8 cellular contexts compared by ENCODE assay signal in genomic region chr6:33533163-33533869, GRCh38. TPM values are rescaled to one million over a fixed set of nuclear protein-coding genes. Genes with fewer than 3 reads are reported as not detected.
DNase-seq lines count a peak whose midpoint lies in the region; ATAC-seq and TF ChIP-seq lines count a peak whose summit lies in the region.
"Not testable (repeated sequence)": the region's sequence is repeated elsewhere in the genome, so short reads cannot be mapped to it uniquely, and the experiment has no call there.

No MANE protein-coding gene starts in this region.

- TF ChIP-seq CTCF in CD4-positive, alpha-beta T cell (IDR thresholded peaks at IDR 0.05); natural killer cell (IDR thresholded peaks at IDR 0.05): not testable (repeated sequence)

- H3K4me3 Mint-ChIP-seq in CD4-positive, alpha-beta T cell = peak overlapping the region; percentile 83
- H3K4me3 Mint-ChIP-seq in T-helper 2 cell treated with Interferon-gamma antibody and Interleukin-4, amounts not matched to agents 5 μg/mL and 100 μg/mL, for 36 hours = peak overlapping the region; percentile 77
- H3K4me3 Mint-ChIP-seq in activated CD4-positive, alpha-beta memory T cell treated with anti-CD3 and anti-CD28 coated beads for 36 hours = peak overlapping the region; percentile 79
- H3K4me3 Mint-ChIP-seq in activated T-cell treated with anti-CD3 and anti-CD28 coated beads, Interleukin-2, amount 50 U/mL, for 4 hours = peak overlapping the region; percentile 72
- peak overlapping the region; percentile 83 for H3K4me3 Mint-ChIP-seq in natural killer cell

- CTCF ChIA-PET in CD4-positive, alpha-beta T cell (lab: Charles Lee) = interaction anchor here (0.9 to 1.5 kb wide), 2 partner anchors 38 to 46 kb away, joined by 3 to 5 read pairs; partner anchors contain the start of gene BAK1
- CTCF ChIA-PET in activated CD4-positive, alpha-beta memory T cell treated with anti-CD3 and anti-CD28 coated beads for 36 hours (lab: Charles Lee) = interaction anchor here (1.1 to 1.7 kb wide), 3 partner anchors 15 to 46 kb away, joined by 3 to 5 read pairs (median 3); partner anchors contain the start of gene BAK1

- ATAC-seq in CD4-positive, alpha-beta T cell (ENCODE audit: poor library complexity) = peak; percentile 81
- ATAC-seq in activated T-cell treated with anti-CD3 and anti-CD28 coated beads, Interleukin-2, amount 50 U/mL, for 4 hours = peak; percentile 84 to 90
- ATAC-seq in activated naive CD4-positive, alpha-beta T cell treated with anti-CD3 and anti-CD28 coated beads, Interleukin-2, amount 50 U/mL, for 72 hours = peak; percentile 88 to 90
- peak; percentile 69 to 82 (median 79) for ATAC-seq in natural killer cell

- peak; percentile 31 to 76 (median 50) for DNase-seq in CD4-positive, alpha-beta T cell
- DNase-seq in T-helper 2 cell treated with Interferon-gamma antibody and Interleukin-4, amounts not matched to agents 5 μg/mL and 100 μg/mL, for 36 hours (ENCODE audit: low spot score) = peak; percentile 50
- DNase-seq in activated CD4-positive, alpha-beta memory T cell treated with anti-CD3 and anti-CD28 coated beads for 36 hours = peak; percentile 79
- DNase-seq in activated T-cell treated with anti-CD3 and anti-CD28 coated beads, Interleukin-2, amount 50 U/mL, for 4 hours = peak; percentile 33
- DNase-seq in activated naive CD4-positive, alpha-beta T cell treated with anti-CD3 and anti-CD28 coated beads, Interleukin-2, amount 50 U/mL, for 72 hours (ENCODE audit: low spot score in 2 of 2) = peak; percentile 59 to 73
- peak; percentile 38 for DNase-seq in natural killer cell
- peak; percentile 42 for DNase-seq in stimulated activated CD4-positive, alpha-beta T cell treated with anti-CD3 and anti-CD28 coated beads, Interleukin-4, amount 100 ng/mL, for 1 hour
- DNase-seq in stimulated activated CD8-positive, alpha-beta memory T cell treated with anti-CD3 and anti-CD28 coated beads, Interleukin-4, amount 100 ng/mL, for 4 hours (ENCODE audit: low read depth in 2 of 2, low spot score in 1 of 2) = peak; percentile 24 to 27

- H3K27ac ChIP-seq in CD4-positive, alpha-beta T cell (ENCODE audit: low read depth, low read length) = not testable (repeated sequence)

- H3K27me3 Mint-ChIP-seq in CD4-positive, alpha-beta T cell; T-helper 2 cell treated with Interferon-gamma antibody and Interleukin-4, amounts not matched to agents 5 μg/mL and 100 μg/mL, for 36 hours (ENCODE audit: low read depth); activated CD4-positive, alpha-beta memory T cell treated with anti-CD3 and anti-CD28 coated beads for 36 hours; activated T-cell treated with anti-CD3 and anti-CD28 coated beads, Interleukin-2, amount 50 U/mL, for 4 hours (ENCODE audit: low read depth); natural killer cell (ENCODE audit: low read depth in 2 of 2): not testable (repeated sequence)

- not testable (repeated sequence) for H3K36me3 Mint-ChIP-seq in CD4-positive, alpha-beta T cell (ENCODE audit: low read depth); T-helper 2 cell treated with Interferon-gamma antibody and Interleukin-4, amounts not matched to agents 5 μg/mL and 100 μg/mL, for 36 hours (ENCODE audit: low read depth); activated CD4-positive, alpha-beta memory T cell treated with anti-CD3 and anti-CD28 coated beads for 36 hours; activated T-cell treated with anti-CD3 and anti-CD28 coated beads, Interleukin-2, amount 50 U/mL, for 4 hours (ENCODE audit: insufficient read depth); activated naive CD4-positive, alpha-beta T cell treated with anti-CD3 and anti-CD28 coated beads, Interleukin-2, amount 50 U/mL, for 72 hours; natural killer cell

- POLR2A ChIA-PET in CD4-positive, alpha-beta T cell (lab: Charles Lee) = interaction anchor here (0.6 to 2.0 kb wide), 11 partner anchors 15 to 1338 kb away, joined by 3 to 27 read pairs (median 5); partner anchors contain the start of genes BAK1, UQCC2 and ZBTB9
- POLR2A ChIA-PET in activated CD4-positive, alpha-beta memory T cell treated with anti-CD3 and anti-CD28 coated beads for 36 hours (lab: Charles Lee) = interaction anchor here (0.6 to 1.9 kb wide), 6 partner anchors 15 to 89 kb away, joined by 3 to 9 read pairs (median 3); partner anchors contain the start of gene ZBTB9

- H3K4me1 Mint-ChIP-seq in CD4-positive, alpha-beta T cell (ENCODE audit: low read depth) = peaks cover 18% of the 10 kb centered on the region
- peaks cover 20% of the 10 kb centered on the region for H3K4me1 Mint-ChIP-seq in T-helper 2 cell treated with Interferon-gamma antibody and Interleukin-4, amounts not matched to agents 5 μg/mL and 100 μg/mL, for 36 hours (ENCODE audit: low read depth)
- peaks cover 16% of the 10 kb centered on the region for H3K4me1 Mint-ChIP-seq in activated CD4-positive, alpha-beta memory T cell treated with anti-CD3 and anti-CD28 coated beads for 36 hours (ENCODE audit: low read depth)
- H3K4me1 Mint-ChIP-seq in activated T-cell treated with anti-CD3 and anti-CD28 coated beads, Interleukin-2, amount 50 U/mL, for 4 hours (ENCODE audit: low read depth) = peaks cover 11% of the 10 kb centered on the region
- H3K4me1 Mint-ChIP-seq in natural killer cell = peaks cover 16 to 19% of the 10 kb centered on the region in 2 donors

- not testable (repeated sequence) for H3K27me3 ChIP-seq in CD4-positive, alpha-beta T cell (ENCODE audit: control insufficient read depth, insufficient read depth, low read length)

- peak overlapping the region; percentile 83 for H3K27ac Mint-ChIP-seq in CD4-positive, alpha-beta T cell
- H3K27ac Mint-ChIP-seq in T-helper 2 cell treated with Interferon-gamma antibody and Interleukin-4, amounts not matched to agents 5 μg/mL and 100 μg/mL, for 36 hours = peak overlapping the region; percentile 84
- H3K27ac Mint-ChIP-seq in activated CD4-positive, alpha-beta memory T cell treated with anti-CD3 and anti-CD28 coated beads for 36 hours = peak overlapping the region; percentile 80
- H3K27ac Mint-ChIP-seq in activated naive CD4-positive, alpha-beta T cell treated with anti-CD3 and anti-CD28 coated beads, Interleukin-2, amount 50 U/mL, for 72 hours = peak overlapping the region; percentile 29 to 51
- peak overlapping the region; percentile 83 to 90 for H3K27ac Mint-ChIP-seq in natural killer cell

- not testable (repeated sequence) for H3K9me3 ChIP-seq in CD4-positive, alpha-beta T cell (ENCODE audit: control insufficient read depth, low read length)

- intact Hi-C loops in CD4-positive, alpha-beta T cell (cut with DNase I, micrococcal nuclease) = loop anchor here in 1 of 2 experiments (1.0 to 5.0 kb wide), 5 partner anchors 37 to 141 kb away; partner anchors contain the start of genes KIFC1 and ZBTB9
- intact Hi-C loops in activated CD4-positive, alpha-beta memory T cell treated with anti-CD3 and anti-CD28 coated beads for 36 hours (cut with micrococcal nuclease) = loop anchor here (2.0 kb wide), 1 partner anchor 37 kb away; no protein-coding TSS in a partner anchor
- intact Hi-C loops in natural killer cell (cut with micrococcal nuclease) = not testable (repeated sequence)

- H3K9me3 Mint-ChIP-seq in CD4-positive, alpha-beta T cell; T-helper 2 cell treated with Interferon-gamma antibody and Interleukin-4, amounts not matched to agents 5 μg/mL and 100 μg/mL, for 36 hours; activated CD4-positive, alpha-beta memory T cell treated with anti-CD3 and anti-CD28 coated beads for 36 hours; activated T-cell treated with anti-CD3 and anti-CD28 coated beads, Interleukin-2, amount 50 U/mL, for 4 hours; activated naive CD4-positive, alpha-beta T cell treated with anti-CD3 and anti-CD28 coated beads, Interleukin-2, amount 50 U/mL, for 72 hours; natural killer cell: not testable (repeated sequence)

RNA-seq across cellular contexts. Expression of gene BAK1, which starts 46.8 kb away (rescaled TPM):
- total RNA-seq in CD4-positive, alpha-beta T cell = 10 to 100 TPM; 38.3 to 40.8 TPM
- 10 to 100 TPM; 56.3 to 57.7 TPM for total RNA-seq in activated CD4-positive, alpha-beta memory T cell treated with anti-CD3 and anti-CD28 coated beads for 36 hours
- 10 to 100 TPM; 42.1 to 52.0 (median 49.8) TPM for total RNA-seq in activated T-cell treated with anti-CD3 and anti-CD28 coated beads, Interleukin-2, amount 50 U/mL, for 4 hours
- 10 to 100 TPM; 43.8 to 57.0 TPM for total RNA-seq in activated naive CD4-positive, alpha-beta T cell treated with anti-CD3 and anti-CD28 coated beads, Interleukin-2, amount 50 U/mL, for 72 hours
- total RNA-seq in natural killer cell = 10 to 100 TPM; 36.3 to 49.8 (median 40.7) TPM

Comparison
In these comparisons a context has a peak if more than half of its experiments do, and no peak if none do; other contexts are left out.
1. DNase-seq: peak in every context shown above with its lines; median percentile 79 in activated CD4-positive, alpha-beta memory T cell treated with anti-CD3 and anti-CD28 coated beads for 36 hours; 66 in activated naive CD4-positive, alpha-beta T cell treated with anti-CD3 and anti-CD28 coated beads, Interleukin-2, amount 50 U/mL, for 72 hours; 50 in T-helper 2 cell treated with Interferon-gamma antibody and Interleukin-4, amounts not matched to agents 5 μg/mL and 100 μg/mL, for 36 hours; 50 in CD4-positive, alpha-beta T cell; 42 in stimulated activated CD4-positive, alpha-beta T cell treated with anti-CD3 and anti-CD28 coated beads, Interleukin-4, amount 100 ng/mL, for 1 hour; 38 in natural killer cell; 33 in activated T-cell treated with anti-CD3 and anti-CD28 coated beads, Interleukin-2, amount 50 U/mL, for 4 hours; 26 in stimulated activated CD8-positive, alpha-beta memory T cell treated with anti-CD3 and anti-CD28 coated beads, Interleukin-4, amount 100 ng/mL, for 4 hours.